In the genomic region with DNA sequence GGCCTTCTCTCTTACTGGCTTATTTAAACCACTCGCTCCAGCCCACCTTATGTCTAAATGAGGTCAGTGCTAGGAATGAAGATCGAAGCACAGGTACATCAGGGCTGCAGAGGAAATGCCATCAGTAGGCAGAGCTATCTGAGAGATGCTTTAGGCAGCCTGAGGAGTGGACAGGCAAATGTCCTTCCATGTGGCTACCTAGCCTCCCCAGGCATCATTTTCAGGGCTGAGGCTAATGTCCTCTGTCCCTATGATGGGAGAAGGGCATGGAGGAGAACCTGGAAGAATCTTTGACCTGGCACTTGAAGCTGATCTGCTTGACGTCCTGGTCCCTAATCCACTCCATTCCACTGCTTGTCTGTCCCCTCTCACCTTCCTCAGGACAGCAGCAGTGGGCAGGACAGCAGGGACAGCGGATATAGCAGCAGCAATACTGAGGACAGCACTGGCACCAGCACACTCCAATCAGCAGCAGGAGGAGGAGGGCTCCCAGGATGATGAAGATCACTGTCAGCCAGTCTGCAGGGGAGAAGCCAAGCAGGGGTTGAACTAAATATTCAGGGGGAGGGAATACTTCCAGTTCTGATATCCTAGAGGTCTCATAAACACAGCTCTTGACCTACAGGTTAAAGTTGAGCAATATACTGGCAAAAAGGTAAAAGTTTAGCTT, we compare ENCODE assay signal across 1 cellular context.
TF ChIP-seq lines count a peak whose summit lies in the region.

No MANE protein-coding gene starts in this region.

TF ChIP-seq in SK-N-SH treated with all-trans-retinoic acid at 6 μM for 48 hours, 23 proteins besides CTCF, POLR2A, EP300 and RAD21 (continued from another document):
- TF ChIP-seq, protein P1, sequence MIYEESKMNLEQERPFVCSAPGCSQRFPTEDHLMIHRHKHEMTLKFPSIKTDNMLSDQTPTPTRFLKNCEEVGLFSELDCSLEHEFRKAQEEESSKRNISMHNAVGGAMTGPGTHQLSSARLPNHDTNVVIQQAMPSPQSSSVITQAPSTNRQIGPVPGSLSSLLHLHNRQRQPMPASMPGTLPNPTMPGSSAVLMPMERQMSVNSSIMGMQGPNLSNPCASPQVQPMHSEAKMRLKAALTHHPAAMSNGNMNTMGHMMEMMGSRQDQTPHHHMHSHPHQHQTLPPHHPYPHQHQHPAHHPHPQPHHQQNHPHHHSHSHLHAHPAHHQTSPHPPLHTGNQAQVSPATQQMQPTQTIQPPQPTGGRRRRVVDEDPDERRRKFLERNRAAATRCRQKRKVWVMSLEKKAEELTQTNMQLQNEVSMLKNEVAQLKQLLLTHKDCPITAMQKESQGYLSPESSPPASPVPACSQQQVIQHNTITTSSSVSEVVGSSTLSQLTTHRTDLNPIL (CRISPR knock-in tag; IDR thresholded peaks at IDR 0.05; ENCODE audit: low read depth), result no peak
- TF ChIP-seq ZNF565 (CRISPR knock-in tag; conservative IDR thresholded peaks at IDR 0.05; ENCODE audit: low read depth) (no peak), PPARA (CRISPR knock-in tag; IDR thresholded peaks at IDR 0.05; ENCODE audit: borderline replicate concordance) (no peak)
TF ChIP-seq in SK-N-SH treated with all-trans-retinoic acid at 6 μM for 48 hours: peak in this region for 0.
